Comparison of ENCODE assay signal across 8 cellular contexts in the genomic region with DNA sequence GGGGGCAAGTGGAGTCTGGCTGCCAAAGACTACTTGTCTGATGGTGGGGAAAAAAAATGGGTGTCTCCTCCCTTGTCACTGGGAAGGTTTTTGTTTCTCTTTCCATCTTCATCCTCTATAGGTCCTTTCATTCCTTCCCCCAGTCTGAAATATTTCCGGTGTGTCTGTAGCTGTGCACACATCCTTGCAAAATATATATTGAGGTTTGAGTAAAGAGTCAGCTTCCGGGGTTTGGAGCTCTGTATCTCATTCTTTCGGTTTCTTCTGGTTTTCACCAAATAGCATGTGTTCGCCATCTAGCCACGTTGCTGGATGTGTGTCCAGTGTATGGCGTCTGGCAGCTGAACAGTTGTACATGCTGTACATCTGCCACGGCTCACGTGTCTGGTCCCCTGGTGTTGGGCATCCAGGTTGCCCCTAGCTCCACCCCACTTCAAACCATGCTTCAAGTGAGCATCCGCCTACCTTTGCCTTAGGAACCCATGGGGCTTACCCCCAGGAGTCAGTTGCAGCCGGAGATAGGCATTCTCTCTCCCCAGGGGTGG.
DNase-seq lines count a peak whose midpoint lies in the region; ATAC-seq and TF ChIP-seq lines count a peak whose summit lies in the region.

No MANE protein-coding gene starts in this region.

- whole genome bisulfite sequencing in suprapubic skin: 79% methylated on average over 10 of the region's 10 CpGs

- H3K4me3 ChIP-seq in fibroblast of mammary gland (ENCODE audit: control insufficient read depth, low read depth, low read length) (no peak overlapping the region), suprapubic skin (no peak overlapping the region)

- ATAC-seq in HG03378 (IDR thresholded peaks at IDR 0.05; ENCODE audit: unreplicated experiment): peak; percentile 49

- no peaks in the 10 kb centered on the region for H3K4me1 ChIP-seq in suprapubic skin

- H3K9me3 ChIP-seq in suprapubic skin: no peaks in the 10 kb centered on the region

- TF ChIP-seq POLR2A in suprapubic skin (IDR thresholded peaks at IDR 0.05): no peak

- TF ChIP-seq EP300 in suprapubic skin (IDR thresholded peaks at IDR 0.05): no peak

- TF ChIP-seq CTCF in fibroblast of mammary gland (conservative IDR thresholded peaks at IDR 0.05; ENCODE audit: control insufficient read depth, insufficient read depth, low read depth, low read length): no peak
- no peak for TF ChIP-seq CTCF in suprapubic skin (IDR thresholded peaks at IDR 0.05)

- no peaks in the 10 kb centered on the region for H3K27me3 ChIP-seq in suprapubic skin

- peak overlapping the region; percentile 25 for H3K27ac ChIP-seq in suprapubic skin

- H3K36me3 ChIP-seq in suprapubic skin: peaks cover 3% of the 10 kb centered on the region

- DNase-seq in A172 (ENCODE audit: low spot score): peak; percentile 62
- peak; percentile 60 for DNase-seq in GM19240 (ENCODE audit: insufficient read length, low spot score)
- peak; percentile 33 to 41 for DNase-seq in activated CD4-positive, alpha-beta T cell treated with anti-CD3 and anti-CD28 coated beads for 24 hours (ENCODE audit: low read depth in 2 of 2)
- DNase-seq in fibroblast of mammary gland (ENCODE audit: low read depth): peak; percentile 48
- no peak for DNase-seq in suprapubic skin (ENCODE audit: low spot score in 2 of 2)
- DNase-seq in amygdala (lab: John Stamatoyannopoulos, UW): no peak
- no peak for DNase-seq in ureter (ENCODE audit: low spot score)

Comparison
In these comparisons a context has a peak if more than half of its experiments do, and no peak if none do; other contexts are left out.
1. DNase-seq: peak in A172 (single experiment), GM19240 (single experiment), activated CD4-positive, alpha-beta T cell treated with anti-CD3 and anti-CD28 coated beads for 24 hours (2 of 2) and fibroblast of mammary gland (single experiment); none in suprapubic skin (0 of 2), amygdala (0 of 56) and ureter (single experiment).